Comparison of ENCODE assay signal across 13 cellular contexts in the genomic region with DNA sequence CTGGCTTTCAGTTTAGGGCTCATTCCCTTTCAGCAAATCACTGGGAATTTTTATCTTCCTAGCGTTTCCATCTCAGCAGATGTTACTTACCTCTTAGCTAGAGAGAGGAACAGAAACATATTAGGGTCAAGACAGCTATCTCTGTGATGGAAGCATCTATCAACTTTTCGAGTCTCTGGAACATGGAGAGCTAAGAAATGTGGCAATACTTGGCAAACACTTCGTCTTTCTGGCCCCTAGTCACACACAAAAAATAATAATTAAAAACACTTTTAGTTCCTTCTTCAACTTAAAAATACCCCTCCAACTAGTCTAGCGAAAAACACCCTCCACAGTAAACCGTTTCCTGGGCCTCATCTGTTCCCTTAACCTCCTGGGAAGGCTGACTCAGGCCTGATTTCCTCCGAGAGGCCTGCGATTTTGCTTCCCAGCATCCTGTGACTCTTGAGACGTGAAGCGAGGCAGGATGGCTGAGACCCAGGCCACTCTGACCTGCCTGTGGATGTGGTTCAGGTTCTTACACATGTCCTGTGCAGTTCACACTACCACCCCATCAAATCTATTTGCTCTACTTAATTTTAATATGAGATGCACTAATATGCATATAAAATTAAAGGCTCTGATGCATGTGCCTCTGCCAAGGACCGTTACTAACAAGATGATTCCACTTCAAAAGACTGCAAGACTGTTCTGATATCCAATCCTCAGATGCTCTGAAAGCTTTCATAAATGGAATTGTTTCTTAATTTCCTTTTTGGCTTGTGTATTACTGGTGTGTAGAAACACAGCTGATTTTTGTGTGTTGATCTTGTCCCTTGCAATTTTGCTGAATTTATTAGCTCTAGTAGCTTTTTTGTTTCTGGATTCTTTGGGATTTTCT. TPM values are rescaled to one million over a fixed set of nuclear protein-coding genes. Genes with fewer than 3 reads are reported as not detected.
DNase-seq lines count a peak whose midpoint lies in the region; ATAC-seq and TF ChIP-seq lines count a peak whose summit lies in the region.
"Had no signal": no experiment of that assay in that cellular context is flagged by ENCODE, and none has a peak within 500 bp of the region (broad histone marks: within the 10 kb centered on the region; RNA-seq: fewer than 3 reads in every experiment).

No MANE protein-coding gene starts in this region.

- no peaks in the 10 kb centered on the region for H3K36me3 Mint-ChIP-seq in activated CD8-positive, alpha-beta T cell treated with anti-CD3 and anti-CD28 coated beads for 36 hours (ENCODE audit: low read depth)
- H3K36me3 Mint-ChIP-seq: activated naive CD8-positive, alpha-beta T cell treated with anti-CD3 and anti-CD28 coated beads, Interleukin-2, amount 10 ng/mL, durations not matched to agents 7 days and 5 days had no signal

- peaks cover 79% of the 10 kb centered on the region for H3K4me1 ChIP-seq in BLaER1
- peaks cover 33 to 40% of the 10 kb centered on the region in 2 experiments for H3K4me1 ChIP-seq in SK-N-SH (ENCODE audit: control insufficient read depth in 1 of 2, insufficient read depth in 2 of 2, low read depth in 1 of 2, low read length in 1 of 2)

- no peak overlapping the region for H3K27ac Mint-ChIP-seq in activated CD8-positive, alpha-beta T cell treated with anti-CD3 and anti-CD28 coated beads for 36 hours
- H3K27ac Mint-ChIP-seq: activated naive CD8-positive, alpha-beta T cell treated with anti-CD3 and anti-CD28 coated beads, Interleukin-2, amount 10 ng/mL, durations not matched to agents 7 days and 5 days had no signal

- H4K20me1 ChIP-seq in BLaER1 (no peaks in the 10 kb centered on the region), SK-N-SH (ENCODE audit: insufficient read depth) (peaks cover 37% of the 10 kb centered on the region)

- CTCF ChIA-PET in SK-N-SH (lab: Yijun Ruan, JAX) = interaction anchor here (0.6 to 14.0 kb wide), 6 partner anchors 12 to 166 kb away, joined by 3 to 196 read pairs (median 5); no protein-coding TSS in a partner anchor
- CTCF ChIA-PET in activated CD8-positive, alpha-beta T cell treated with anti-CD3 and anti-CD28 coated beads for 36 hours (lab: Charles Lee) = interaction anchor here (1.0 to 1.4 kb wide), 2 partner anchors 17 to 165 kb away, joined by 3 read pairs; no protein-coding TSS in a partner anchor

- 31% methylated on average over 10 of the region's 10 CpGs for WGBS in SK-N-SH (ENCODE audit: low lambda C conversion rate)

- intact Hi-C loops in sciatic nerve (cut with DNase I) = no loop called here
- intact Hi-C loops in activated CD8-positive, alpha-beta T cell treated with anti-CD3 and anti-CD28 coated beads for 36 hours (cut with micrococcal nuclease) = no loop called here

- no peaks in the 10 kb centered on the region for H3K9me3 Mint-ChIP-seq in activated CD8-positive, alpha-beta T cell treated with anti-CD3 and anti-CD28 coated beads for 36 hours
- H3K9me3 Mint-ChIP-seq: activated naive CD8-positive, alpha-beta T cell treated with anti-CD3 and anti-CD28 coated beads, Interleukin-2, amount 10 ng/mL, durations not matched to agents 7 days and 5 days had no signal

- peak overlapping the region; percentile 86 for H3K4me3 ChIP-seq in BLaER1
- H3K4me3 ChIP-seq in SK-N-SH (ENCODE audit: low read depth in 2 of 2, low read length in 1 of 2) = peak overlapping the region in 1 of 2 experiments; percentile 90; a peak in 2 of 4 replicates
- peak overlapping the region in 1 of 2 donors; percentile 1 for H3K4me3 ChIP-seq in foreskin fibroblast (ENCODE audit: low read depth in 1 of 2, low read length in 2 of 2)
- no peak overlapping the region for H3K4me3 ChIP-seq in WERI-Rb-1 (ENCODE audit: low read depth, low read length)

- POLR2A ChIA-PET in SK-N-SH (lab: Yijun Ruan, JAX) = no interaction called here
- POLR2A ChIA-PET in activated CD8-positive, alpha-beta T cell treated with anti-CD3 and anti-CD28 coated beads for 36 hours (lab: Charles Lee) = no interaction called here

- TF ChIP-seq CTCF in SK-N-SH (IDR thresholded peaks at IDR 0.05) = no peak
- no peak for TF ChIP-seq CTCF in foreskin fibroblast (IDR thresholded peaks at IDR 0.05; ENCODE audit: low read depth, low read length)
- TF ChIP-seq CTCF in activated CD8-positive, alpha-beta T cell treated with anti-CD3 and anti-CD28 coated beads for 36 hours (IDR thresholded peaks at IDR 0.05) = no peak
- TF ChIP-seq CTCF in WERI-Rb-1 (IDR thresholded peaks at IDR 0.05; ENCODE audit: low read depth, low read length) = no peak

- DNase-seq in SK-N-SH (no peak), foreskin fibroblast (peak; percentile 85 to 91), sciatic nerve (ENCODE audit: low spot score) (no peak), WERI-Rb-1 (no peak)
- no peak for DNase-seq in activated CD8-positive, alpha-beta T cell treated with anti-CD3 and anti-CD28 coated beads for 36 hours
- DNase-seq in stimulated activated naive CD4-positive, alpha-beta T cell (lab: John Stamatoyannopoulos, UW) = no peak
- DNase-seq: activated naive CD8-positive, alpha-beta T cell treated with anti-CD3 and anti-CD28 coated beads, Interleukin-2, amount 10 ng/mL, durations not matched to agents 7 days and 5 days; foreskin melanocyte; naive B cell; NCI-H1092 treated with DMSO at 0.1 percent for 48 hours had no signal

- H3K36me3 ChIP-seq in BLaER1 (no peaks in the 10 kb centered on the region), SK-N-SH (replicated peaks in 1 of 2; ENCODE audit: control insufficient read depth in 1 of 2, insufficient read depth in 2 of 2, low read length in 1 of 2) (peaks cover 0 to 9% of the 10 kb centered on the region in 2 experiments), WERI-Rb-1 (no peaks in the 10 kb centered on the region)

- no peak for TF ChIP-seq RAD21 in SK-N-SH (IDR thresholded peaks at IDR 0.05; ENCODE audit: low read length)

- H3K9me3 ChIP-seq in BLaER1 (no peaks in the 10 kb centered on the region), SK-N-SH (no peaks in the 10 kb centered on the region), WERI-Rb-1 (ENCODE audit: severe bottlenecking) (peaks cover 5% of the 10 kb centered on the region)

- H3K27ac ChIP-seq in BLaER1 (peak overlapping the region; percentile 86), SK-N-SH (ENCODE audit: low read depth in 2 of 2, low read length in 1 of 2) (peak overlapping the region; percentile 81 to 94), WERI-Rb-1 (no peak overlapping the region)

- H2AFZ ChIP-seq in SK-N-SH (ENCODE audit: low read depth) = no peak overlapping the region

- H3K9ac ChIP-seq in BLaER1 (peak overlapping the region; percentile 38), SK-N-SH (peak overlapping the region; percentile 94)

- H3F3A ChIP-seq in SK-N-SH (replicated peaks; ENCODE audit: insufficient read depth) = peaks cover 58% of the 10 kb centered on the region

- no peaks in the 10 kb centered on the region for H3K9me2 ChIP-seq in SK-N-SH

- H3K79me2 ChIP-seq in SK-N-SH (ENCODE audit: insufficient read depth) = peaks cover 90% of the 10 kb centered on the region

- peaks cover 7% of the 10 kb centered on the region for H3K4me1 Mint-ChIP-seq in activated CD8-positive, alpha-beta T cell treated with anti-CD3 and anti-CD28 coated beads for 36 hours (ENCODE audit: low read depth)

- peaks cover 40% of the 10 kb centered on the region for H3K27me3 Mint-ChIP-seq in activated CD8-positive, alpha-beta T cell treated with anti-CD3 and anti-CD28 coated beads for 36 hours

- H3K27me3 ChIP-seq in BLaER1 (peaks cover 33% of the 10 kb centered on the region), SK-N-SH (ENCODE audit: insufficient read depth) (no peaks in the 10 kb centered on the region), WERI-Rb-1 (ENCODE audit: insufficient read depth, low read depth, severe bottlenecking) (no peaks in the 10 kb centered on the region)

- TF ChIP-seq EP300 in SK-N-SH (IDR thresholded peaks at IDR 0.05; ENCODE audit: borderline replicate concordance in 1 of 2, low read depth in 1 of 2, low read length in 1 of 2) = peak in 1 of 2 experiments; percentile 34; a peak in 1 of 4 replicates

- peak overlapping the region; percentile 97 for H3K4me2 ChIP-seq in BLaER1
- peak overlapping the region; percentile 93 for H3K4me2 ChIP-seq in SK-N-SH

- ATAC-seq in sciatic nerve = peak; percentile 29
- ATAC-seq in activated CD8-positive, alpha-beta T cell treated with anti-CD3 and anti-CD28 coated beads for 36 hours = no peak
- ATAC-seq in HG02852 (IDR thresholded peaks at IDR 0.05; ENCODE audit: unreplicated experiment) = no peak
- ATAC-seq: activated CD4-positive, CD25-positive, alpha-beta regulatory T cell treated with anti-CD3 and anti-CD28 coated beads, Interleukin-2, amount 50 U/mL, for 24 hours had no signal

- no peak overlapping the region for H3K4me3 Mint-ChIP-seq in activated CD8-positive, alpha-beta T cell treated with anti-CD3 and anti-CD28 coated beads for 36 hours
- H3K4me3 Mint-ChIP-seq: activated naive CD8-positive, alpha-beta T cell treated with anti-CD3 and anti-CD28 coated beads, Interleukin-2, amount 10 ng/mL, durations not matched to agents 7 days and 5 days had no signal

TF ChIP-seq in SK-N-SH, 30 proteins besides CTCF, POLR2A, EP300 and RAD21:
- 0 out of 2 replicates have a peak, but pooled peaks have one; percentile 35 for TF ChIP-seq JUND (IDR thresholded peaks at IDR 0.05)
- TF ChIP-seq NFIC (IDR thresholded peaks at IDR 0.05; ENCODE audit: borderline replicate concordance) = 0 out of 2 replicates have a peak, but pooled peaks have one; percentile 19
- TF ChIP-seq TCF12 (IDR thresholded peaks at IDR 0.05) = peak; percentile 60
- peak; percentile 56; the same call in 1 of the 2 replicates for TF ChIP-seq FOSL2 (IDR thresholded peaks at IDR 0.05; ENCODE audit: borderline replicate concordance, low read depth)
- TF ChIP-seq, protein P1, sequence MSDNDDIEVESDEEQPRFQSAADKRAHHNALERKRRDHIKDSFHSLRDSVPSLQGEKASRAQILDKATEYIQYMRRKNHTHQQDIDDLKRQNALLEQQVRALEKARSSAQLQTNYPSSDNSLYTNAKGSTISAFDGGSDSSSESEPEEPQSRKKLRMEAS (IDR thresholded peaks at IDR 0.05; ENCODE audit: low read depth) = peak; percentile 83
- TF ChIP-seq CHD2 (IDR thresholded peaks at IDR 0.05; ENCODE audit: low read length, partially characterized antibody) = no peak

RNA-seq across cellular contexts. Expression of a gene that starts 3.5 kb away (rescaled TPM):
- 13.3 and 16.1 TPM in 2 replicates for polyA plus RNA-seq in SK-N-SH (2012; rRNA removed)
- polyA plus RNA-seq in SK-N-SH (2012; cell fraction: cytosol; rRNA removed) = 11.1 and 14.3 TPM in 2 replicates
- polyA plus RNA-seq in SK-N-SH (2012; cell fraction: nucleus; rRNA removed) = 39.7 and 44.9 TPM in 2 replicates
- total RNA-seq in sciatic nerve = 84.0 TPM
- 1 to 10 TPM; 1.6 to 2.1 TPM for total RNA-seq in activated CD8-positive, alpha-beta T cell treated with anti-CD3 and anti-CD28 coated beads for 36 hours

RNA-seq across cellular contexts. Expression of a gene that starts 35.5 kb away (rescaled TPM):
- 317 and 373 TPM in 2 replicates for polyA plus RNA-seq in SK-N-SH (2012; rRNA removed)
- 237 and 288 TPM in 2 replicates for polyA plus RNA-seq in SK-N-SH (2012; cell fraction: cytosol; rRNA removed)
- 358 and 396 TPM in 2 replicates for polyA plus RNA-seq in SK-N-SH (2012; cell fraction: nucleus; rRNA removed)
- 768 TPM for total RNA-seq in sciatic nerve
- 10 to 100 TPM; 55.3 to 56.2 TPM for total RNA-seq in activated CD8-positive, alpha-beta T cell treated with anti-CD3 and anti-CD28 coated beads for 36 hours

Comparison
In these comparisons a context has a peak if more than half of its experiments do, and no peak if none do; other contexts are left out.
1. DNase-seq: peak in foreskin fibroblast (2 of 2); none in SK-N-SH (single experiment), sciatic nerve (single experiment), activated CD8-positive, alpha-beta T cell treated with anti-CD3 and anti-CD28 coated beads for 36 hours (single experiment), stimulated activated naive CD4-positive, alpha-beta T cell (0 of 6) and WERI-Rb-1 (single experiment).
2. RNA of a gene that starts 3.5 kb away (total RNA-seq): 84.0 TPM in sciatic nerve (single experiment); 1.6 to 2.1 TPM in activated CD8-positive, alpha-beta T cell treated with anti-CD3 and anti-CD28 coated beads for 36 hours; every median in the first group is over 10 times any median in the second.
3. RNA of a gene that starts 35.5 kb away (total RNA-seq): 768 TPM in sciatic nerve (single experiment); 55.3 to 56.2 TPM in activated CD8-positive, alpha-beta T cell treated with anti-CD3 and anti-CD28 coated beads for 36 hours; every median in the first group is over 10 times any median in the second.